ENCODE assay signal across 1 cellular context in genomic region chr11:41118521-41118920, GRCh38.
TF ChIP-seq lines count a peak whose summit lies in the region.

No MANE protein-coding gene starts in this region.

TF ChIP-seq in GM23338, 12 proteins besides CTCF, POLR2A, EP300 and RAD21 (continued from another document):
- peak; percentile 91 for TF ChIP-seq ZNF462 (CRISPR knock-in tag; IDR thresholded peaks at IDR 0.05)
- TF ChIP-seq REST (IDR thresholded peaks at IDR 0.05; ENCODE audit: unreplicated experiment) = no peak
- no peak for TF ChIP-seq CREB1 (CRISPR knock-in tag; IDR thresholded peaks at IDR 0.05; ENCODE audit: low read depth)
- no peak for TF ChIP-seq ZNF114 (CRISPR knock-in tag; IDR thresholded peaks at IDR 0.05)
- no peak for TF ChIP-seq ZNF331 (CRISPR knock-in tag; IDR thresholded peaks at IDR 0.05; ENCODE audit: low read depth)
- TF ChIP-seq EZH2 (IDR thresholded peaks at IDR 0.05; ENCODE audit: low read depth, unreplicated experiment) = no peak
- TF ChIP-seq EZH2phosphoT487 (IDR thresholded peaks at IDR 0.05; ENCODE audit: unreplicated experiment) = no peak
- TF ChIP-seq NANOG (IDR thresholded peaks at IDR 0.05; ENCODE audit: borderline replicate concordance) = peak; percentile 70; the same call in 1 of the 2 replicates
- no peak for TF ChIP-seq POLR2AphosphoS5 (IDR thresholded peaks at IDR 0.05; ENCODE audit: low read depth)
- TF ChIP-seq JUNB (IDR thresholded peaks at IDR 0.05; ENCODE audit: unreplicated experiment) = no peak
